In the genomic region with DNA sequence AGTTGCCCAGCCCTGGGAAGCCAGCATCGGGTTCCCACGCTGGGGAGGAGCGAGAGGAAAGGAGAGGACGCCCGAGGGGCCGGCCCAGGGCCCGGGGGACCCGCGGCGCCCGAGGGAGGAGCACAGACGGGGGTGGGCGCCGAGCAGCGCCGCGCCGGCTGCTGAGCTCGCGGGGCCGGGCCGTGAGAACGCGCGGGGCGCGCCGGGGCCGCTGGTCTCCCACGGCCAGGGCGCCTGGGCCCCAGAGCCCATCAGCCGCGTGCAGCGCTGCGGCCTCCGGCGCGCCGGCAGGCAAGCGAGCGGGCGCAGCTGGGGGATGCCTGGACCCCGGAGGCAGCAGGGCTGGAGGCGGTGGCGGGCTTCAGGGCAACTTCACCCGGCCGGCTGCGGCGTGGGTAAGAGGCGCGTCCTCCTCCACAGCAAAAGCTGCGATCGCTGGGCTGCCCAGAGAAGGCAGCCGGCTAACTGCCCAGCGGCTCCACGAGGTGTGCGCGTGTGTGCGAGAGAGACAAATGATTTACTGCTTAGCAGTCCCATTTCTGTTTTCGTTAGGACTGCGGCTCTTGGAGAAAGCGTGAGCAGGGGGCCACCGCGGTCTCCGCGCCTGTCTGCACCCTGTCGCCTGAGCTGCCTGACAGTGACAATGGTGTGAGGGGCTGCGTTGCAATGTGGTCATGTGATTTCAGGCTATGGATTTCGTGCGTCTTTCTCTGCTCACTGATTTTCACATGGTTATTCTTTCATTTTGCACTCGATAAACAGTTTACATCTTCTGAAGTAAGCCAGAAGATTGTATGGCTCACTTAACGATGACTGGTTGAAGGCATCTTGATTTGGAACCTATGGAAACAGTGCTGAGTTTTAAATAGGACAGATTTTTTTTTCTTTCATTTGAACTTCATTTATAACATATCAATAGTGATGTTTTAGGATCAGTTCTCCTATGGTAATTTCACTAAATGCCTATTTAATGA, we compare ENCODE assay signal across 9 cellular contexts. TPM values are rescaled to one million over a fixed set of nuclear protein-coding genes. Genes with fewer than 3 reads are reported as not detected.
DNase-seq lines count a peak whose midpoint lies in the region; ATAC-seq and TF ChIP-seq lines count a peak whose summit lies in the region.
"Had no signal": no experiment of that assay in that cellular context is flagged by ENCODE, and none has a peak within 500 bp of the region (broad histone marks: within the 10 kb centered on the region; RNA-seq: fewer than 3 reads in every experiment).

No MANE protein-coding gene starts in this region.

- 2% methylated on average over 48 of the region's 72 CpGs for WGBS in hepatocyte (ENCODE audit: low lambda C conversion rate, missing lambda C conversion rate)

- H3K36me3 ChIP-seq in ascending aorta (no peaks in the 10 kb centered on the region), hepatocyte (replicated peaks; ENCODE audit: insufficient read depth, low read depth) (no peaks in the 10 kb centered on the region), rectal smooth muscle tissue (ENCODE audit: control insufficient read depth, insufficient read depth, low read length) (no peaks in the 10 kb centered on the region)

- H3K9me3 ChIP-seq in ascending aorta, result no peaks in the 10 kb centered on the region
- H3K9me3 ChIP-seq in hepatocyte (ENCODE audit: low read depth), result no peaks in the 10 kb centered on the region

- H3K4me3 ChIP-seq in ascending aorta (peak overlapping the region; percentile 58 to 85), hepatocyte (peak overlapping the region; percentile 85), rectal smooth muscle tissue (ENCODE audit: low read length) (peak overlapping the region; percentile 64)

- peak; percentile 20 for DNase-seq in activated naive CD4-positive, alpha-beta T cell treated with anti-CD3 and anti-CD28 coated beads, Interleukin-2, amount 10 ng/mL, durations not matched to agents 7 days and 5 days
- no peak for DNase-seq in activated naive CD4-positive, alpha-beta T cell treated with anti-CD3 and anti-CD28 coated beads, Interleukin-2, amount 50 U/mL, for 16 hours
- DNase-seq in NCI-H2227 treated with DMSO at 0.1 percent for 48 hours (lab: John Stamatoyannopoulos, UW) (peak; percentile 13), ascending aorta (ENCODE audit: low spot score in 2 of 2) (peak in 1 of 2 donors; percentile 73), hepatocyte (ENCODE audit: low spot score) (peak; percentile 60), AML-193 (lab: John Stamatoyannopoulos, UW) (no peak)

- H3K9me2 ChIP-seq in hepatocyte (replicated peaks; ENCODE audit: insufficient read depth), result no peaks in the 10 kb centered on the region

- H3K4me1 Mint-ChIP-seq in activated naive CD4-positive, alpha-beta T cell treated with anti-CD3 and anti-CD28 coated beads, Interleukin-2, amount 10 ng/mL, durations not matched to agents 7 days and 5 days, result peaks cover 19% of the 10 kb centered on the region

- peak overlapping the region; percentile 66 for H2AFZ ChIP-seq in hepatocyte

- H3K79me2 ChIP-seq in hepatocyte, result peaks cover 41% of the 10 kb centered on the region

- H3K4me3 Mint-ChIP-seq in activated naive CD4-positive, alpha-beta T cell treated with anti-CD3 and anti-CD28 coated beads, Interleukin-2, amount 10 ng/mL, durations not matched to agents 7 days and 5 days, result peak overlapping the region; percentile 83

- H3K27ac Mint-ChIP-seq in activated naive CD4-positive, alpha-beta T cell treated with anti-CD3 and anti-CD28 coated beads, Interleukin-2, amount 10 ng/mL, durations not matched to agents 7 days and 5 days, result no peak overlapping the region

- peak; percentile 48 for ATAC-seq in HG02588 (IDR thresholded peaks at IDR 0.05; ENCODE audit: unreplicated experiment)
- ATAC-seq: HCT116 had no signal

- H3K27me3 ChIP-seq in ascending aorta, result no peaks in the 10 kb centered on the region
- H3K27me3 ChIP-seq in hepatocyte, result no peaks in the 10 kb centered on the region
- no peaks in the 10 kb centered on the region for H3K27me3 ChIP-seq in rectal smooth muscle tissue (ENCODE audit: control insufficient read depth, insufficient read depth, low read length)

- H3K4me2 ChIP-seq in hepatocyte, result peak overlapping the region; percentile 91

- H3K4me1 ChIP-seq in ascending aorta, result peaks cover 0 to 16% of the 10 kb centered on the region in 2 donors
- peaks cover 12% of the 10 kb centered on the region for H3K4me1 ChIP-seq in hepatocyte (ENCODE audit: insufficient read depth)
- H3K4me1 ChIP-seq in rectal smooth muscle tissue (ENCODE audit: control insufficient read depth, insufficient read depth, low read length), result peaks cover 20% of the 10 kb centered on the region

- no peaks in the 10 kb centered on the region for H3K36me3 Mint-ChIP-seq in activated naive CD4-positive, alpha-beta T cell treated with anti-CD3 and anti-CD28 coated beads, Interleukin-2, amount 10 ng/mL, durations not matched to agents 7 days and 5 days

- TF ChIP-seq CTCF in ascending aorta (IDR thresholded peaks at IDR 0.05) (no peak), hepatocyte (IDR thresholded peaks at IDR 0.05; ENCODE audit: poor library complexity) (no peak)

- intact Hi-C loops in ascending aorta (cut with DNase I), result loop anchor here (2.0 kb wide), 3 partner anchors 91 to 285 kb away; partner anchors contain the start of genes CTSO and GUCY1B1

- peak overlapping the region; percentile 85 for H3K9ac ChIP-seq in rectal smooth muscle tissue (ENCODE audit: low read length)

- no peaks in the 10 kb centered on the region for H3K9me3 Mint-ChIP-seq in activated naive CD4-positive, alpha-beta T cell treated with anti-CD3 and anti-CD28 coated beads, Interleukin-2, amount 10 ng/mL, durations not matched to agents 7 days and 5 days

- no peaks in the 10 kb centered on the region for H4K20me1 ChIP-seq in hepatocyte (ENCODE audit: insufficient read depth, poor library complexity, severe bottlenecking)

- H3K27ac ChIP-seq in ascending aorta, result peak overlapping the region; percentile 90 to 97
- H3K27ac ChIP-seq in hepatocyte, result peak overlapping the region; percentile 90
- H3K27ac ChIP-seq in rectal smooth muscle tissue (ENCODE audit: low read depth, low read length), result peak overlapping the region; percentile 95

- peaks cover 34% of the 10 kb centered on the region for H3K27me3 Mint-ChIP-seq in activated naive CD4-positive, alpha-beta T cell treated with anti-CD3 and anti-CD28 coated beads, Interleukin-2, amount 10 ng/mL, durations not matched to agents 7 days and 5 days

- CTCF ChIA-PET in activated naive CD4-positive, alpha-beta T cell treated with anti-CD3 and anti-CD28 coated beads, Interleukin-2, amount 10 ng/mL, durations not matched to agents 7 days and 5 days (lab: Charles Lee), result no interaction called here

RNA-seq across cellular contexts. Expression of gene GUCY1A1, which starts 1.2 kb away (rescaled TPM):
- total RNA-seq in ascending aorta (37.1 TPM), hepatocyte (41.2 and 44.9 TPM in 2 replicates)
- 25.7 and 27.7 TPM in 2 replicates for polyA plus RNA-seq in hepatocyte

Comparison
In these comparisons a context has a peak if more than half of its experiments do, and no peak if none do; other contexts are left out.
1. DNase-seq: peak in activated naive CD4-positive, alpha-beta T cell treated with anti-CD3 and anti-CD28 coated beads, Interleukin-2, amount 10 ng/mL, durations not matched to agents 7 days and 5 days (single experiment), NCI-H2227 treated with DMSO at 0.1 percent for 48 hours (single experiment) and hepatocyte (single experiment); none in activated naive CD4-positive, alpha-beta T cell treated with anti-CD3 and anti-CD28 coated beads, Interleukin-2, amount 50 U/mL, for 16 hours (single experiment) and AML-193 (0 of 2).
2. Peak in every context shown above with its lines, with median percentiles within 50 percentile points of each other: H3K27ac ChIP-seq and H3K4me3 ChIP-seq.